1 cellular context compared by ENCODE assay signal in genomic region chr14:61342941-61343340, GRCh38.
TF ChIP-seq lines count a peak whose summit lies in the region.

No MANE protein-coding gene starts in this region.

TF ChIP-seq in GM23338, 12 proteins besides CTCF, POLR2A, EP300 and RAD21 (continued from another document):
- TF ChIP-seq POLR2AphosphoS5 (IDR thresholded peaks at IDR 0.05; ENCODE audit: low read depth): no peak
- TF ChIP-seq REST (IDR thresholded peaks at IDR 0.05; ENCODE audit: unreplicated experiment): no peak
